Comparison of ENCODE assay signal across 8 cellular contexts in the genomic region with DNA sequence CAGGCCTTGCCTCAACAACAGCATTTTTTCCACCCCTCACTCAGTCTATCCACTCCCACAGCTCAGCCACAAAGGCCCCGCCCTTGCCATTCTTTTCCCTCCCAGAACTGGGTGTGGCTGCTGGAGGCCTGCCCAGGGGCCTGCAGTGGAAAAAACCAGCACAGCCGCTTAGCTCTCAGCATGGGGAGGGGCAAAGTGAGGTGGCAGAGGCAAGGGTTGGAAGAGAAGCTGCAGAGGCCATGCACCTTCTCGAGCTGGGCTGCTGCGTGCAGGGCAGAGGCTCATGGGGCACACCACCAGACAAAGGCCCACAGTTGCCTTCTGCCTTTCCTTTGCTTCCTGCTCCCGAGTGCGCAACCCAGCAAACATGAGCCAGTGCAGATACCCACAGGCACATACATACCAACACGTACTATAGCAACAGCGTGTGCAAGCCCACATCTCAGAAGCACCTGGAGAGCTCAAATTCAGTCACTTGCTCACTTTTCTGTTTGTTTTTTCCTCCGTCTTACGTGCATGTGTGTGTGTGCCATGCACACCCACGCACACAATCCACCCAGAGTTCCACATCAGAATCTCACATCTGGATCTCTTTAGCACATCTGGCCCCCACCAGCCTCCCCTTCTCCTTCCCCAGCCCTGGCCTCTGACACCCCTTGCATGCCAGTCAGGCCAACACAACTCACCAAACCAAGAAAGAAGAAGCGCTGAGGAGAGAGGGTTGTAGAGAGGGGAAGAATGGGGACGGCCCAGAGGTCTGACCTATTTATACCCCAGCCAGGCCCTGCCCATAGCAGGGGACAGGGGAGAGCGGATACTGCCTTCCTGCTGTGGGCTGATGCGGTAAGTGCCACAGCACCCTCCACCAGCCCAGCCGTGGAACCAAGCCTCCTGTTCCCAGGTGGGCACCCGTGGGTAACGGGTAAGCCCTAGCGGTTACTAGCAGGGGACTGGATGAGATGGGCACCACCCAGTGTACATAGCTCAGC. TPM values are rescaled to one million over a fixed set of nuclear protein-coding genes. Genes with fewer than 3 reads are reported as not detected.
DNase-seq lines count a peak whose midpoint lies in the region; ATAC-seq and TF ChIP-seq lines count a peak whose summit lies in the region.

A gene (minus strand): TSS at position 740 of the 989 bp plus-strand sequence. CDS start 1,012 bp downstream, outside the sequence.

- DNase-seq in NCI-H2081 (lab: John Stamatoyannopoulos, UW) (peak; percentile 78 to 80), NCI-H2081 treated with DMSO at 0.1 percent for 48 hours (lab: John Stamatoyannopoulos, UW) (no peak), KBM-7 (peak; percentile 98), RPMI8226 (peak; percentile 99), fibroblast of lung (ENCODE audit: low read depth in 2 of 2) (peak; percentile 94)
- peak; percentile 97 to 98 for DNase-seq in activated T-cell treated with anti-CD3 and anti-CD28 coated beads, Interleukin-2, amount 50 U/mL, for 48 hours
- peak; percentile 81 for DNase-seq in natural killer cell treated with Interleukin-12 subunit alpha and Interleukin-12 subunit beta and Interleukin-15 and Interleukin-18, amount 100 ng/mL, for 72 hours (ENCODE audit: low spot score)
- peak; percentile 67 to 90 (median 85) for DNase-seq in stimulated activated naive CD4-positive, alpha-beta T cell (lab: John Stamatoyannopoulos, UW)

- H3K79me2 ChIP-seq in fibroblast of lung (ENCODE audit: control insufficient read depth, insufficient read depth, low read length): peaks cover 8% of the 10 kb centered on the region

- peak within 1 kb of the TSS; percentile 94 to 96 for H3K27ac Mint-ChIP-seq in natural killer cell treated with Interleukin-12 subunit alpha and Interleukin-12 subunit beta and Interleukin-15 and Interleukin-18, amount 100 ng/mL, for 72 hours

- peak; percentile 88 to 90 for ATAC-seq in natural killer cell treated with Interleukin-12 subunit alpha and Interleukin-12 subunit beta and Interleukin-15 and Interleukin-18, amount 100 ng/mL, for 72 hours

- H4K20me1 ChIP-seq in fibroblast of lung (ENCODE audit: control insufficient read depth, extremely low read depth, insufficient read depth, low read length): no peaks in the 10 kb centered on the region

- H3K4me3 ChIP-seq in fibroblast of lung (replicated peaks in 1 of 4; ENCODE audit: control extremely low read depth in 1 of 4, insufficient read depth in 1 of 4, low read depth in 3 of 4, low read length in 4 of 4): peak within 1 kb of the TSS in 3 of 4 experiments; percentile 34 to 71 (median 47)

- H3K36me3 Mint-ChIP-seq in natural killer cell treated with Interleukin-12 subunit alpha and Interleukin-12 subunit beta and Interleukin-15 and Interleukin-18, amount 100 ng/mL, for 72 hours: no peaks in the 10 kb centered on the region

- in situ Hi-C loops in KBM-7 (cut with MboI; ENCODE audit: low pct_unique_long_range_greater_than_20kb, low sequenced_read_pairs): loop anchor here (25.0 kb wide), 1 partner anchor 417 kb away; a partner anchor contains a TSS

- H2AFZ ChIP-seq in fibroblast of lung (ENCODE audit: low read length): no peak within 1 kb of the TSS

- peak within 1 kb of the TSS; percentile 77 for H3K4me2 ChIP-seq in fibroblast of lung (ENCODE audit: extremely low read depth, insufficient read depth, low read length)

- H3K9ac ChIP-seq in fibroblast of lung (ENCODE audit: insufficient read depth, low read length): peak within 1 kb of the TSS; percentile 47

- peaks cover 41% of the 10 kb centered on the region for H3K4me1 ChIP-seq in fibroblast of lung (ENCODE audit: control insufficient read depth, extremely low read depth, insufficient read depth, low read length)

- no peaks in the 10 kb centered on the region for H3K36me3 ChIP-seq in fibroblast of lung (ENCODE audit: control insufficient read depth, insufficient read depth, low read length)

- peaks cover 54% of the 10 kb centered on the region in 2 donors for H3K4me1 Mint-ChIP-seq in natural killer cell treated with Interleukin-12 subunit alpha and Interleukin-12 subunit beta and Interleukin-15 and Interleukin-18, amount 100 ng/mL, for 72 hours (ENCODE audit: low read depth in 2 of 2)

- peak within 1 kb of the TSS; percentile 93 for H3K4me3 Mint-ChIP-seq in natural killer cell treated with Interleukin-12 subunit alpha and Interleukin-12 subunit beta and Interleukin-15 and Interleukin-18, amount 100 ng/mL, for 72 hours

- H3K9me3 Mint-ChIP-seq in natural killer cell treated with Interleukin-12 subunit alpha and Interleukin-12 subunit beta and Interleukin-15 and Interleukin-18, amount 100 ng/mL, for 72 hours: no peaks in the 10 kb centered on the region

- H3K9me3 ChIP-seq in fibroblast of lung (ENCODE audit: control insufficient read depth, insufficient read depth, low read depth, low read length): no peaks in the 10 kb centered on the region

- H3K27me3 ChIP-seq in fibroblast of lung (ENCODE audit: control insufficient read depth, insufficient read depth, low read length): no peaks in the 10 kb centered on the region

- H3K27me3 Mint-ChIP-seq in natural killer cell treated with Interleukin-12 subunit alpha and Interleukin-12 subunit beta and Interleukin-15 and Interleukin-18, amount 100 ng/mL, for 72 hours: no peaks in the 10 kb centered on the region

- TF ChIP-seq CTCF in fibroblast of lung (conservative IDR thresholded peaks at IDR 0.05 in 1 of 2, IDR thresholded peaks at IDR 0.05 in 1 of 2; ENCODE audit: low read depth in 1 of 2, low read length in 2 of 2): no peak

- H3K27ac ChIP-seq in fibroblast of lung (ENCODE audit: insufficient read depth, low read length): peak within 1 kb of the TSS; percentile 84

RNA-seq across cellular contexts. Expression of the gene that starts here (rescaled TPM):
- 85.3 and 287 TPM in 2 replicates for total RNA-seq in fibroblast of lung
- 371 and 928 TPM in 2 replicates for polyA plus RNA-seq in fibroblast of lung
- 543 and 1,139 TPM in 2 replicates for polyA plus RNA-seq in fibroblast of lung (2012)
- 124 and 266 TPM in 2 replicates for polyA minus RNA-seq in fibroblast of lung (ENCODE audit: low replicate concordance)
- total RNA-seq in natural killer cell treated with Interleukin-12 subunit alpha and Interleukin-12 subunit beta and Interleukin-15 and Interleukin-18, amount 100 ng/mL, for 72 hours: 100 to 1,000 TPM in 1 of 2 donors, 10 to 100 TPM in 1; 85.4 to 124 TPM
